12 cellular contexts compared by ENCODE assay signal in the genomic region with DNA sequence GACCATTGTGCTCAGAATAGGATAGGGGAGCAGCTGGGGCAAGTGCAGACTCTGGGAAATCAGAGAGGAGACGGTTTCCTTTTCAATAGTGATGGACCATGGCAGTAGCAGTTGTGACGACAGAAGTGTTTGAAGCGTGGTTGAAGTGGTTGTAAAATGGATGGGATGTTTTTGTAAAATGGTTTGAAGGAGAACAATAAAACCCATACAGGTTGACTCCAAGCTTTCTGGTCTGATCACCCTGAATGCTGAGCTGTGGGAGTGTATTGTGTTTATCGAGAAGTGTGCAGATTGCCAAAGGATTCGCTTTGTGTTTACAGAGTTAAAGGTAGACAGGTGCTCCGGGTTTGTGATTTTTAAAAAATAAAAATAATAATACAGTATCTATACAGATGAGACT.
"Had no signal": no experiment of that assay in that cellular context is flagged by ENCODE, and none has a peak within 500 bp of the region (broad histone marks: within the 10 kb centered on the region; RNA-seq: fewer than 3 reads in every experiment).

No MANE protein-coding gene starts in this region.

- H3K27me3 ChIP-seq: transverse colon had no signal

- H3K4me3 ChIP-seq: prostate gland, transverse colon had no signal

- H3K36me3 ChIP-seq: prostate gland, transverse colon had no signal

- H3K4me1 ChIP-seq: prostate gland, transverse colon had no signal

- ATAC-seq: activated CD4-positive, CD25-positive, alpha-beta regulatory T cell treated with anti-CD3 and anti-CD28 coated beads, Interleukin-2, amount 50 U/mL, for 24 hours; right cardiac atrium; stimulated activated naive CD8-positive, alpha-beta T cell treated with anti-CD3 and anti-CD28 coated beads, Interleukin-15, Interleukin-2, amounts not matched to agents 100 U/mL and 50 U/mL, for 24 hours had no signal

- H3K27ac ChIP-seq: prostate gland had no signal

- H3K9me3 ChIP-seq: prostate gland, transverse colon had no signal

- DNase-seq: activated CD4-positive, alpha-beta T cell treated with anti-CD3 and anti-CD28 coated beads, Interleukin-2, amount 50 U/mL, for 1 hour; activated naive CD8-positive, alpha-beta T cell treated with anti-CD3 and anti-CD28 coated beads, Interleukin-2, amount 10 ng/mL, durations not matched to agents 7 days and 5 days; cortex of kidney; effector CD8-positive, alpha-beta T cell; foreskin melanocyte; mesendoderm; nephron progenitor cell; right cardiac atrium; stimulated activated naive CD8-positive, alpha-beta T cell treated with anti-CD3 and anti-CD28 coated beads, Interleukin-15, Interleukin-2, amounts not matched to agents 100 U/mL and 50 U/mL, for 24 hours; transverse colon had no signal
